In genomic region chr14:51304428-51304827, GRCh38 we compare ENCODE assay signal across 13 cellular contexts.
DNase-seq lines count a peak whose midpoint lies in the region; ATAC-seq, FAIRE-seq and TF ChIP-seq lines count a peak whose summit lies in the region.
"Had no signal": no experiment of that assay in that cellular context is flagged by ENCODE, and none has a peak within 500 bp of the region (broad histone marks: within the 10 kb centered on the region; RNA-seq: fewer than 3 reads in every experiment).

No MANE protein-coding gene starts in this region.

- H3K9me3 ChIP-seq in sigmoid colon: peaks cover 0 to 2% (median 0%) of the 10 kb centered on the region in 4 donors
- H3K9me3 ChIP-seq: gastrocnemius medialis, lower lobe of right lung had no signal

- H3K27ac ChIP-seq in sigmoid colon: peak overlapping the region in 1 of 4 donors; percentile 61
- H3K27ac ChIP-seq: gastrocnemius medialis, lower lobe of right lung had no signal

- no peak for ATAC-seq in GM21576 (IDR thresholded peaks at IDR 0.05; ENCODE audit: unreplicated experiment)
- ATAC-seq: gastrocnemius medialis, lower lobe of right lung, right cardiac atrium had no signal

- H3K27me3 Mint-ChIP-seq in nephron progenitor cell (ENCODE audit: low read depth, poor library complexity): no peaks in the 10 kb centered on the region

- no peak overlapping the region for H3K4me3 ChIP-seq in sigmoid colon
- H3K4me3 ChIP-seq: gastrocnemius medialis, lower lobe of right lung had no signal

- no peaks in the 10 kb centered on the region for H3K27me3 ChIP-seq in sigmoid colon
- H3K27me3 ChIP-seq: gastrocnemius medialis had no signal

- no peaks in the 10 kb centered on the region for H3K9me3 Mint-ChIP-seq in nephron progenitor cell

- no peak for TF ChIP-seq EP300 in sigmoid colon (IDR thresholded peaks at IDR 0.05)

- intact Hi-C loops in sigmoid colon (cut with DNase I): no loop called here

- no peaks in the 10 kb centered on the region for H3K36me3 Mint-ChIP-seq in nephron progenitor cell (ENCODE audit: low read depth)

- no peak overlapping the region for H3K27ac Mint-ChIP-seq in nephron progenitor cell

- H3K4me1 Mint-ChIP-seq in nephron progenitor cell: peaks cover 21% of the 10 kb centered on the region

- WGBS in sigmoid colon, 2 donors: 71 to 75% methylated on average over 5 of the region's 5 CpGs

- TF ChIP-seq CTCF in sigmoid colon (IDR thresholded peaks at IDR 0.05) (no peak), nephron progenitor cell (IDR thresholded peaks at IDR 0.05) (no peak)

- H3K4me3 Mint-ChIP-seq in nephron progenitor cell: no peak overlapping the region

- H3K36me3 ChIP-seq in sigmoid colon: no peaks in the 10 kb centered on the region
- H3K36me3 ChIP-seq: gastrocnemius medialis, lower lobe of right lung had no signal

- peak; percentile 77 for FAIRE-seq in urothelium cell line (lab: Jason Lieb, UNC)

- no peak for TF ChIP-seq POLR2A in sigmoid colon (IDR thresholded peaks at IDR 0.05)

- DNase-seq in stimulated activated CD4-positive, alpha-beta T cell treated with anti-CD3 and anti-CD28 coated beads, Interleukin-12 subunit alpha, Interleukin-12 subunit beta, amount 100 ng/mL, for 24 hours (ENCODE audit: low read depth in 2 of 2): peak; percentile 1 to 23
- no peak for DNase-seq in stimulated activated CD4-positive, alpha-beta T cell treated with anti-CD3 and anti-CD28 coated beads, Interleukin-4, amount 100 ng/mL, for 4 hours
- peak; percentile 41 to 49 for DNase-seq in activated T-cell treated with anti-CD3 and anti-CD28 coated beads, Interleukin-2, amount 50 U/mL, for 48 hours
- DNase-seq in islet precursor cell (peak; percentile 85), urothelium cell line (ENCODE audit: low spot score) (peak; percentile 51), sigmoid colon (no peak), nephron progenitor cell (no peak)
- DNase-seq: C1 segment of cervical spinal cord, gastrocnemius medialis, lower lobe of right lung, NCI-H1436 treated with DMSO at 0.1 percent for 48 hours, right cardiac atrium had no signal

- peaks cover 0 to 27% (median 12%) of the 10 kb centered on the region in 4 donors for H3K4me1 ChIP-seq in sigmoid colon
- H3K4me1 ChIP-seq: gastrocnemius medialis had no signal

Comparison
In these comparisons a context has a peak if more than half of its experiments do, and no peak if none do; other contexts are left out.
1. DNase-seq: peak in stimulated activated CD4-positive, alpha-beta T cell treated with anti-CD3 and anti-CD28 coated beads, Interleukin-12 subunit alpha, Interleukin-12 subunit beta, amount 100 ng/mL, for 24 hours (2 of 2), activated T-cell treated with anti-CD3 and anti-CD28 coated beads, Interleukin-2, amount 50 U/mL, for 48 hours (2 of 2), islet precursor cell (single experiment) and urothelium cell line (single experiment); none in stimulated activated CD4-positive, alpha-beta T cell treated with anti-CD3 and anti-CD28 coated beads, Interleukin-4, amount 100 ng/mL, for 4 hours (0 of 2), sigmoid colon (single experiment) and nephron progenitor cell (single experiment).